ENCODE assay signal across 15 cellular contexts in the genomic region with DNA sequence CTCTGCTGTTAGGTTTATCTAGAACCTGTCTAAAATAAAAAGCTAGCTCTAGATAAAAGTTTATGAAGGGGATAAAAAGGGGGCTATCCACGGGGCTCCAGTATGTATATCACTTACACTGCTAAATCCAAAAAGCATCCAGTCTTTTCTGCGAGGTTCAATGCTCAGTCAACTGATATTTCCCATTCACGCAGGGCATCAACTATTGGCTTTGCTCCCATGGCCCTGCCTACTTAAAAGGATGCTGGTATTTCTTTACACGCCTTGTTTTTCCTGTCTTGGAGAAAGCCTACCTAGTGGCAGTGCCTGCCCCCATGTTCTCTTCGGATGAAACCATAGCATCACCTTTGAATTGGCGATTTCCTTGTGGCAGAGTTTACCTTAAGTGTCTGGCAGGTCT. TPM values are rescaled to one million over a fixed set of nuclear protein-coding genes. Genes with fewer than 3 reads are reported as not detected.
DNase-seq lines count a peak whose midpoint lies in the region; ATAC-seq and TF ChIP-seq lines count a peak whose summit lies in the region.
"Had no signal": no experiment of that assay in that cellular context is flagged by ENCODE, and none has a peak within 500 bp of the region (broad histone marks: within the 10 kb centered on the region; RNA-seq: fewer than 3 reads in every experiment).

No MANE protein-coding gene starts in this region.

- TF ChIP-seq POLR2A in testis (IDR thresholded peaks at IDR 0.05) = no peak

- H3K79me2 ChIP-seq in neural progenitor cell (ENCODE audit: low read depth) = peaks cover 17% of the 10 kb centered on the region

- no peak for ATAC-seq in GM18498 (IDR thresholded peaks at IDR 0.05; ENCODE audit: unreplicated experiment)
- ATAC-seq: gastroesophageal sphincter, natural killer cell had no signal

- H3K4me1 Mint-ChIP-seq in neural progenitor cell = peaks cover 83% of the 10 kb centered on the region

- peak overlapping the region; percentile 86 to 99 (median 97) for H3K4me2 ChIP-seq in BLaER1 treated with 17β-estradiol and CSF1 and Interleukin-3, amounts not matched to agents 10 nM and 100 nM
- no peak overlapping the region for H3K4me2 ChIP-seq in neural progenitor cell

- no peak overlapping the region for H2AFZ ChIP-seq in neural progenitor cell (replicated peaks)

- peak overlapping the region in 8 of 11 experiments; percentile 12 to 95 (median 86); a peak in 15 of 22 replicates for H3K9ac ChIP-seq in BLaER1 treated with 17β-estradiol and CSF1 and Interleukin-3, amounts not matched to agents 10 nM and 100 nM
- no peak overlapping the region for H3K9ac ChIP-seq in HUES6 (ENCODE audit: low read length)
- H3K9ac ChIP-seq in neural progenitor cell = no peak overlapping the region

- peak overlapping the region in 7 of 10 experiments; percentile 20 to 48 (median 35); a peak in 11 of 20 replicates for H3K4me3 ChIP-seq in BLaER1 treated with 17β-estradiol and CSF1 and Interleukin-3, amounts not matched to agents 10 nM and 100 nM
- H3K4me3 ChIP-seq in HUES6 (ENCODE audit: low read depth, low read length) (peak overlapping the region; percentile 38; the same call in 1 of the 2 replicates), neural progenitor cell (no peak overlapping the region), testis (no peak overlapping the region)
- H3K4me3 ChIP-seq: gastroesophageal sphincter, thyroid gland had no signal

- peaks cover 0 to 99% (median 88%) of the 10 kb centered on the region in 11 experiments; a peak in 20 of 22 replicates for H4K20me1 ChIP-seq in BLaER1 treated with 17β-estradiol and CSF1 and Interleukin-3, amounts not matched to agents 10 nM and 100 nM
- peaks cover 40% of the 10 kb centered on the region for H4K20me1 ChIP-seq in neural progenitor cell (ENCODE audit: low read depth)

- 87 to 88% methylated on average over 6 of the region's 6 CpGs for WGBS in testis, 2 donors

- peaks cover 26% of the 10 kb centered on the region for H3K36me3 Mint-ChIP-seq in neural progenitor cell
- H3K36me3 Mint-ChIP-seq: natural killer cell had no signal

- H3K36me3 ChIP-seq in BLaER1 treated with 17β-estradiol and CSF1 and Interleukin-3, amounts not matched to agents 10 nM and 100 nM = peaks cover 0 to 72% (median 50%) of the 10 kb centered on the region in 11 experiments; a peak in 20 of 22 replicates
- peaks cover 98% of the 10 kb centered on the region for H3K36me3 ChIP-seq in HUES6 (ENCODE audit: control insufficient read depth, insufficient read depth, low read length)
- no peaks in the 10 kb centered on the region for H3K36me3 ChIP-seq in neural progenitor cell
- H3K36me3 ChIP-seq in testis (ENCODE audit: low read depth, missing control alignments) = no peaks in the 10 kb centered on the region

- H3K27ac ChIP-seq in BLaER1 treated with 17β-estradiol and CSF1 and Interleukin-3, amounts not matched to agents 10 nM and 100 nM = peak overlapping the region in 7 of 11 experiments; percentile 41 to 95 (median 90); a peak in 13 of 22 replicates
- H3K27ac ChIP-seq in HUES6 (ENCODE audit: low read depth, low read length) (no peak overlapping the region), neural progenitor cell (no peak overlapping the region), testis (no peak overlapping the region)

- no peak for TF ChIP-seq CTCF in neural progenitor cell (IDR thresholded peaks at IDR 0.05)
- TF ChIP-seq CTCF in testis (IDR thresholded peaks at IDR 0.05) = no peak

- no peaks in the 10 kb centered on the region for H3K27me3 ChIP-seq in BLaER1 treated with 17β-estradiol and CSF1 and Interleukin-3, amounts not matched to agents 10 nM and 100 nM
- H3K27me3 ChIP-seq in HUES6 (ENCODE audit: control insufficient read depth, insufficient read depth, low read length) = no peaks in the 10 kb centered on the region
- H3K27me3 ChIP-seq in neural progenitor cell = peaks cover 28% of the 10 kb centered on the region
- no peaks in the 10 kb centered on the region for H3K27me3 ChIP-seq in testis
- H3K27me3 ChIP-seq: gastroesophageal sphincter, thyroid gland had no signal

- H3K4me3 Mint-ChIP-seq in neural progenitor cell = peak overlapping the region; percentile 22
- H3K4me3 Mint-ChIP-seq: natural killer cell had no signal

- peaks cover 22% of the 10 kb centered on the region for H3F3A ChIP-seq in neural progenitor cell (ENCODE audit: low read depth)

- intact Hi-C loops in testis (cut with DNase I; ENCODE audit: low total_unique reads) (no loop called here), head of caudate nucleus (cut with DNase I) (no loop called here)

- no peaks in the 10 kb centered on the region for H3K9me3 ChIP-seq in BLaER1 treated with 17β-estradiol and CSF1 and Interleukin-3, amounts not matched to agents 10 nM and 100 nM (replicated peaks in 1 of 11)
- no peaks in the 10 kb centered on the region for H3K9me3 ChIP-seq in HUES6 (ENCODE audit: control insufficient read depth, insufficient read depth, low read depth, low read length)
- no peaks in the 10 kb centered on the region for H3K9me3 ChIP-seq in neural progenitor cell (ENCODE audit: low read depth)
- no peaks in the 10 kb centered on the region for H3K9me3 ChIP-seq in testis
- H3K9me3 ChIP-seq: gastroesophageal sphincter, thyroid gland had no signal

- no peak overlapping the region for H3K27ac Mint-ChIP-seq in neural progenitor cell
- H3K27ac Mint-ChIP-seq: natural killer cell had no signal

- peaks cover 2% of the 10 kb centered on the region for H3K27me3 Mint-ChIP-seq in neural progenitor cell (ENCODE audit: insufficient read depth, low read depth)

- peak; percentile 25 for DNase-seq in cerebellar cortex (ENCODE audit: low spot score)
- DNase-seq in neural progenitor cell (ENCODE audit: low spot score) = no peak
- DNase-seq in testis = no peak
- no peak for DNase-seq in NCI-H187 treated with DMSO at 0.1 percent for 48 hours (lab: John Stamatoyannopoulos, UW)
- no peak for DNase-seq in head of caudate nucleus
- DNase-seq: activated naive CD4-positive, alpha-beta T cell treated with anti-CD3 and anti-CD28 coated beads, Interleukin-2, amount 50 U/mL, for 16 hours; activated T-cell treated with anti-CD3 and anti-CD28 coated beads for 4 hours; C1 segment of cervical spinal cord; MV-4-11; natural killer cell had no signal

- H3K9me3 Mint-ChIP-seq in neural progenitor cell = no peaks in the 10 kb centered on the region
- H3K9me3 Mint-ChIP-seq: natural killer cell had no signal

- H3K4me1 ChIP-seq in BLaER1 treated with 17β-estradiol and CSF1 and Interleukin-3, amounts not matched to agents 10 nM and 100 nM = peaks cover 92 to 100% (median 100%) of the 10 kb centered on the region in 10 experiments
- peaks cover 82% of the 10 kb centered on the region for H3K4me1 ChIP-seq in HUES6 (ENCODE audit: control insufficient read depth, insufficient read depth, low read length)
- H3K4me1 ChIP-seq in neural progenitor cell = peaks cover 25% of the 10 kb centered on the region
- no peaks in the 10 kb centered on the region for H3K4me1 ChIP-seq in testis

RNA-seq across cellular contexts. Expression of gene SPRY4, which starts 8.1 kb away (rescaled TPM):
- total RNA-seq in neural progenitor cell (ENCODE audit: low replicate concordance) (0.13 and 1.7 TPM in 2 replicates), testis (1 to 10 TPM; 5.3 to 7.2 TPM)
- 3.8 TPM for polyA plus RNA-seq in testis (ENCODE audit: insufficient read depth, low read depth, low replicate concordance)

Comparison
In these comparisons a context has a peak if more than half of its experiments do, and no peak if none do; other contexts are left out.
1. H3K27ac ChIP-seq: peak in BLaER1 treated with 17β-estradiol and CSF1 and Interleukin-3, amounts not matched to agents 10 nM and 100 nM (7 of 11); none in HUES6 (single experiment), neural progenitor cell (single experiment) and testis (0 of 2).
2. H3K4me3 ChIP-seq: peak in BLaER1 treated with 17β-estradiol and CSF1 and Interleukin-3, amounts not matched to agents 10 nM and 100 nM (7 of 10) and HUES6 (single experiment); none in neural progenitor cell (single experiment) and testis (0 of 2).
3. H3K9ac ChIP-seq: peak in BLaER1 treated with 17β-estradiol and CSF1 and Interleukin-3, amounts not matched to agents 10 nM and 100 nM (8 of 11); none in HUES6 (single experiment) and neural progenitor cell (single experiment).